Comparison of ENCODE assay signal across 23 cellular contexts in genomic region chr20:38579219-38579618, GRCh38. TPM values are rescaled to one million over a fixed set of nuclear protein-coding genes. Genes with fewer than 3 reads are reported as not detected.
A peak's percentile ranks its signal among the peaks of the same experiment; 100 is the strongest.
DNase-seq lines count a peak whose midpoint lies in the region; ATAC-seq, FAIRE-seq and TF ChIP-seq lines count a peak whose summit lies in the region.
"Had no signal": no experiment of that assay in that cellular context is flagged by ENCODE, and none has a peak within 500 bp of the region (broad histone marks: within the 10 kb centered on the region; RNA-seq: fewer than 3 reads in every experiment).

No MANE protein-coding gene starts in this region.

- TF ChIP-seq RAD21 in Ishikawa (IDR thresholded peaks at IDR 0.05; ENCODE audit: low read depth) (no peak), HepG2 (CRISPR knock-in tag; IDR thresholded peaks at IDR 0.05) (no peak)

- no peak for FAIRE-seq in HepG2 (lab: Jason Lieb, UNC)
- FAIRE-seq: colon, GM12892, pancreas had no signal

- no peaks in the 10 kb centered on the region for H3K79me2 ChIP-seq in HepG2 (ENCODE audit: insufficient read depth, low read length)

- BruUV-seq in HepG2 (replicated peaks; lab: Mats Ljungman, UMichigan), result no TSS peak

- H3K36me3 ChIP-seq in HepG2 (replicated peaks in 1 of 2; ENCODE audit: control insufficient read depth in 1 of 2, insufficient read depth in 2 of 2, low read length in 2 of 2), result peaks cover 6 to 26% of the 10 kb centered on the region in 2 experiments; a peak in 3 of 5 replicates

- CTCF ChIA-PET in HepG2 (lab: Yijun Ruan, JAX; ENCODE audit: low intra/inter-chr PET ratio, low total read pairs), result no interaction called here

- TF ChIP-seq CTCF in fibroblast of mammary gland (conservative IDR thresholded peaks at IDR 0.05; ENCODE audit: control insufficient read depth, insufficient read depth, low read depth, low read length) (no peak), HepG2 (CRISPR knock-in tag; IDR thresholded peaks at IDR 0.05) (no peak)

- in situ Hi-C loops in HepG2 (cut with HindIII; ENCODE audit: extremely low pct_ligation_motif_present, low pct_unique_long_range_greater_than_20kb), result no loop called here

- no peaks in the 10 kb centered on the region for H4K20me1 ChIP-seq in HepG2 (ENCODE audit: insufficient read depth, low read length)

- H2AFZ ChIP-seq in HepG2 (ENCODE audit: low read length), result no peak overlapping the region
- H2AFZ ChIP-seq: PC-9 had no signal

- ATAC-seq in HepG2, result peak; percentile 59
- ATAC-seq in GM19324 (IDR thresholded peaks at IDR 0.05; ENCODE audit: low FRiP score, unreplicated experiment), result no peak
- ATAC-seq: naive thymus-derived CD8-positive, alpha-beta T cell had no signal

- no peak overlapping the region for H3K9ac ChIP-seq in HepG2 (ENCODE audit: insufficient read depth, low read depth, low read length)

- no peak overlapping the region for H3K4me2 ChIP-seq in HepG2 (ENCODE audit: low read depth, low read length)
- H3K4me2 ChIP-seq: PC-9 had no signal

- intact Hi-C loops in HepG2 (cut with micrococcal nuclease; ENCODE audit: unreplicated experiment), result no loop called here

- TF ChIP-seq EP300 in Ishikawa (IDR thresholded peaks at IDR 0.05; ENCODE audit: borderline replicate concordance) (peak; percentile 24; the same call in 1 of the 2 replicates), HepG2 (IDR thresholded peaks at IDR 0.05; ENCODE audit: low read depth in 2 of 2, low read length in 2 of 2) (no peak), HepG2 (CRISPR knock-in tag; IDR thresholded peaks at IDR 0.05; ENCODE audit: borderline replicate concordance) (no peak)

- H3K4me1 ChIP-seq in HepG2 (ENCODE audit: insufficient read depth, low read length), result peaks cover 47% of the 10 kb centered on the region
- H3K4me1 ChIP-seq: pancreas, stomach had no signal

- no peaks in the 10 kb centered on the region for H3K9me3 ChIP-seq in HepG2 (ENCODE audit: low read length)
- H3K9me3 ChIP-seq: pancreas, stomach had no signal

- WGBS in HepG2 (ENCODE audit: low lambda C conversion rate), result 86% methylated on average over 5 of the region's 5 CpGs

- H3K27ac ChIP-seq in HepG2 (ENCODE audit: extremely low read length, insufficient read depth, low read length), result no peak overlapping the region
- H3K27ac ChIP-seq: pancreas, PC-9, skin epidermis, stomach had no signal

- H3K4me3 ChIP-seq in fibroblast of mammary gland (ENCODE audit: control insufficient read depth, low read depth, low read length) (no peak overlapping the region), HepG2 (replicated peaks in 1 of 3; ENCODE audit: insufficient read depth in 1 of 3, low read depth in 2 of 3, low read length in 3 of 3) (no peak overlapping the region)
- H3K4me3 ChIP-seq: pancreas, PC-9, skin epidermis, stomach had no signal

- TF ChIP-seq POLR2A in HepG2 (IDR thresholded peaks at IDR 0.05; ENCODE audit: insufficient read depth in 1 of 2, low read depth in 2 of 2, low read length in 2 of 2), result no peak

- POLR2A ChIA-PET in HepG2 (lab: Yijun Ruan, JAX), result no interaction called here

- DNase-seq in DMS79 (lab: John Stamatoyannopoulos, UW), result peak; percentile 33
- DNase-seq in fibroblast of mammary gland (ENCODE audit: low read depth), result peak; percentile 24
- DNase-seq in HepG2 (ENCODE audit: low spot score), result no peak
- no peak for DNase-seq in NOMO-1 treated with DMSO at 0.1 percent for 48 hours (lab: John Stamatoyannopoulos, UW; ENCODE audit: unreplicated experiment)
- no peak for DNase-seq in Kasumi-1 (lab: John Stamatoyannopoulos, UW)
- DNase-seq in stimulated activated CD4-positive, alpha-beta T cell treated with anti-CD3 and anti-CD28 coated beads, Interleukin-4, amount 100 ng/mL, for 24 hours, result no peak
- DNase-seq: activated naive CD8-positive, alpha-beta T cell treated with anti-CD3 and anti-CD28 coated beads for 36 hours; CD4-positive, alpha-beta memory T cell; endodermal cell; naive thymus-derived CD8-positive, alpha-beta T cell; NCI-H2107; NCI-H69; pancreas; PC-9; stimulated activated CD4-positive, alpha-beta T cell treated with anti-CD3 and anti-CD28 coated beads, Interleukin-2, amount 100 ng/mL, for 24 hours; stomach had no signal

- H3K27me3 ChIP-seq in HepG2 (ENCODE audit: control insufficient read depth in 1 of 2, insufficient read depth in 2 of 2, low read length in 2 of 2), result no peaks in the 10 kb centered on the region
- H3K27me3 ChIP-seq: pancreas had no signal

TF ChIP-seq in Ishikawa, 13 proteins besides CTCF, POLR2A, EP300 and RAD21:
- TF ChIP-seq TAF1 (IDR thresholded peaks at IDR 0.05; ENCODE audit: low read depth) (no peak), EGR1 (IDR thresholded peaks at IDR 0.05) (peak; percentile 96), CEBPB (IDR thresholded peaks at IDR 0.05) (no peak)

TF ChIP-seq in HepG2, 621 proteins besides CTCF, POLR2A, EP300 and RAD21 (continues in another document):
- TF ChIP-seq, protein P1, sequence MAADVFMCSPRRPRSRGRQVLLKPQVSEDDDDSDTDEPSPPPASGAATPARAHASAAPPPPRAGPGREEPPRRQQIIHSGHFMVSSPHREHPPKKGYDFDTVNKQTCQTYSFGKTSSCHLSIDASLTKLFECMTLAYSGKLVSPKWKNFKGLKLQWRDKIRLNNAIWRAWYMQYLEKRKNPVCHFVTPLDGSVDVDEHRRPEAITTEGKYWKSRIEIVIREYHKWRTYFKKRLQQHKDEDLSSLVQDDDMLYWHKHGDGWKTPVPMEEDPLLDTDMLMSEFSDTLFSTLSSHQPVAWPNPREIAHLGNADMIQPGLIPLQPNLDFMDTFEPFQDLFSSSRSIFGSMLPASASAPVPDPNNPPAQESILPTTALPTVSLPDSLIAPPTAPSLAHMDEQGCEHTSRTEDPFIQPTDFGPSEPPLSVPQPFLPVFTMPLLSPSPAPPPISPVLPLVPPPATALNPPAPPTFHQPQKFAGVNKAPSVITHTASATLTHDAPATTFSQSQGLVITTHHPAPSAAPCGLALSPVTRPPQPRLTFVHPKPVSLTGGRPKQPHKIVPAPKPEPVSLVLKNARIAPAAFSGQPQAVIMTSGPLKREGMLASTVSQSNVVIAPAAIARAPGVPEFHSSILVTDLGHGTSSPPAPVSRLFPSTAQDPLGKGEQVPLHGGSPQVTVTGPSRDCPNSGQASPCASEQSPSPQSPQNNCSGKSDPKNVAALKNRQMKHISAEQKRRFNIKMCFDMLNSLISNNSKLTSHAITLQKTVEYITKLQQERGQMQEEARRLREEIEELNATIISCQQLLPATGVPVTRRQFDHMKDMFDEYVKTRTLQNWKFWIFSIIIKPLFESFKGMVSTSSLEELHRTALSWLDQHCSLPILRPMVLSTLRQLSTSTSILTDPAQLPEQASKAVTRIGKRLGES (CRISPR knock-in tag; IDR thresholded peaks at IDR 0.05; ENCODE audit: borderline replicate concordance), result no peak
- TF ChIP-seq AGO2 (optimal IDR thresholded peaks at IDR 0.05; ENCODE audit: low read depth, low read length) (peak; percentile 17), ZBTB38 (CRISPR knock-in tag; IDR thresholded peaks at IDR 0.05) (0 out of 2 replicates have a peak, but pooled peaks have one; percentile 25)

RNA-seq across cellular contexts. Expression of gene ADIG, which starts 1.8 kb away (rescaled TPM):
- 0.15 and 0.28 TPM in 2 replicates for total RNA-seq in HepG2 (2016; rRNA removed; fragmentation: Illumina TruSeq; extraction: Trizol)
- total RNA-seq in HepG2 (2016; cell fraction: cytosol; rRNA removed; fragmentation: Illumina TruSeq; extraction: Trizol; ENCODE audit: low read depth), result not detected in 2 replicates
- not detected in 2 replicates for total RNA-seq in HepG2 (2016; cell fraction: insoluble cytoplasmic fraction; rRNA removed; fragmentation: Illumina TruSeq; extraction: Trizol)
- not detected in 2 replicates for total RNA-seq in HepG2 (2016; cell fraction: membrane; rRNA removed; fragmentation: Illumina TruSeq; extraction: Trizol)
- not detected in 2 replicates for total RNA-seq in HepG2 (2016; cell fraction: nucleus; rRNA removed; fragmentation: Illumina TruSeq; extraction: Trizol)
- 0.10 TPM in 1 of 2 replicates, not detected in the other for polyA plus RNA-seq in HepG2 (2011; rRNA removed)
- not detected in 2 replicates for polyA plus RNA-seq in HepG2 (2011; cell fraction: cytosol; rRNA removed)
- polyA plus RNA-seq in HepG2 (2011; cell fraction: nucleus; rRNA removed), result not detected in 2 replicates
- not detected in 2 replicates for polyA plus RNA-seq in HepG2 (2012)
- polyA plus RNA-seq in HepG2 (2016; cell fraction: cytosol; fragmentation: Illumina TruSeq; extraction: Trizol; ENCODE audit: low read depth), result not detected in 2 replicates
- polyA plus RNA-seq in HepG2 (2016; cell fraction: insoluble cytoplasmic fraction; fragmentation: Illumina TruSeq; extraction: Trizol; ENCODE audit: low read depth), result not detected in 2 replicates
- not detected in 2 replicates for polyA plus RNA-seq in HepG2 (2016; cell fraction: membrane; fragmentation: Illumina TruSeq; extraction: Trizol; ENCODE audit: low read depth)
- not detected in 2 replicates for polyA plus RNA-seq in HepG2 (2016; cell fraction: nucleus; fragmentation: Illumina TruSeq; extraction: Trizol; ENCODE audit: insufficient read depth, low read depth)
- not detected in 2 replicates for polyA minus RNA-seq in HepG2 (2011; rRNA and poly(A)+ RNA removed; ENCODE audit: low replicate concordance)
- polyA minus RNA-seq in HepG2 (2011; cell fraction: cytosol; rRNA and poly(A)+ RNA removed), result not detected in 2 replicates
- not detected in 2 replicates for polyA minus RNA-seq in HepG2 (2011; cell fraction: nucleus; rRNA and poly(A)+ RNA removed)
- total RNA-seq: activated naive CD8-positive, alpha-beta T cell treated with anti-CD3 and anti-CD28 coated beads for 36 hours; CD4-positive, alpha-beta memory T cell; endodermal cell; lung microvascular endothelial cell; MCF 10A; naive thymus-derived CD8-positive, alpha-beta T cell; pancreas; PC-9; stomach had no signal
- polyA plus RNA-seq: CD4-positive, alpha-beta memory T cell; naive thymus-derived CD8-positive, alpha-beta T cell; pancreas; stomach had no signal

RNA-seq across cellular contexts. Expression of gene ARHGAP40, which starts 22.4 kb away (rescaled TPM):
- total RNA-seq in HepG2 (2016; rRNA removed; fragmentation: Illumina TruSeq; extraction: Trizol), result 0.44 and 0.75 TPM in 2 replicates
- total RNA-seq in HepG2 (2016; cell fraction: cytosol; rRNA removed; fragmentation: Illumina TruSeq; extraction: Trizol; ENCODE audit: low read depth), result 0.09 and 0.30 TPM in 2 replicates
- 0.34 and 0.84 TPM in 2 replicates for total RNA-seq in HepG2 (2016; cell fraction: insoluble cytoplasmic fraction; rRNA removed; fragmentation: Illumina TruSeq; extraction: Trizol)
- 0.10 and 0.43 TPM in 2 replicates for total RNA-seq in HepG2 (2016; cell fraction: membrane; rRNA removed; fragmentation: Illumina TruSeq; extraction: Trizol)
- 0.31 and 0.90 TPM in 2 replicates for total RNA-seq in HepG2 (2016; cell fraction: nucleus; rRNA removed; fragmentation: Illumina TruSeq; extraction: Trizol)
- 2.1 and 2.7 TPM in 2 replicates for polyA plus RNA-seq in HepG2 (2011; rRNA removed)
- polyA plus RNA-seq in HepG2 (2011; cell fraction: cytosol; rRNA removed), result 0.72 and 0.86 TPM in 2 replicates
- polyA plus RNA-seq in HepG2 (2011; cell fraction: nucleus; rRNA removed), result 15.4 and 16.6 TPM in 2 replicates
- 0.47 and 0.86 TPM in 2 replicates for polyA plus RNA-seq in HepG2 (2012)
- 0.06 and 0.20 TPM in 2 replicates for polyA plus RNA-seq in HepG2 (2016; cell fraction: cytosol; fragmentation: Illumina TruSeq; extraction: Trizol; ENCODE audit: low read depth)
- 0.21 and 0.39 TPM in 2 replicates for polyA plus RNA-seq in HepG2 (2016; cell fraction: insoluble cytoplasmic fraction; fragmentation: Illumina TruSeq; extraction: Trizol; ENCODE audit: low read depth)
- polyA plus RNA-seq in HepG2 (2016; cell fraction: membrane; fragmentation: Illumina TruSeq; extraction: Trizol; ENCODE audit: low read depth), result 0.19 and 0.26 TPM in 2 replicates
- 1.5 and 2.2 TPM in 2 replicates for polyA plus RNA-seq in HepG2 (2016; cell fraction: nucleus; fragmentation: Illumina TruSeq; extraction: Trizol; ENCODE audit: insufficient read depth, low read depth)
- 1.7 TPM in 1 of 2 replicates, not detected in the other for polyA minus RNA-seq in HepG2 (2011; rRNA and poly(A)+ RNA removed; ENCODE audit: low replicate concordance)
- polyA minus RNA-seq in HepG2 (2011; cell fraction: cytosol; rRNA and poly(A)+ RNA removed), result 0.20 TPM in 1 of 2 replicates, not detected in the other
- 2.7 and 2.9 TPM in 2 replicates for polyA minus RNA-seq in HepG2 (2011; cell fraction: nucleus; rRNA and poly(A)+ RNA removed)
- total RNA-seq: CD4-positive, alpha-beta memory T cell; lung microvascular endothelial cell; MCF 10A; naive thymus-derived CD8-positive, alpha-beta T cell had no signal
- polyA plus RNA-seq: CD4-positive, alpha-beta memory T cell; naive thymus-derived CD8-positive, alpha-beta T cell had no signal

Comparison
In these comparisons a context has a peak if more than half of its experiments do, and no peak if none do; other contexts are left out.
1. DNase-seq: peak in DMS79 (single experiment) and fibroblast of mammary gland (single experiment); none in HepG2 (single experiment), NOMO-1 treated with DMSO at 0.1 percent for 48 hours (single experiment), Kasumi-1 (0 of 2) and stimulated activated CD4-positive, alpha-beta T cell treated with anti-CD3 and anti-CD28 coated beads, Interleukin-4, amount 100 ng/mL, for 24 hours (single experiment).